Comparison of ENCODE assay signal across 16 cellular contexts in genomic region chr15:59283717-59284336, GRCh38.
DNase-seq lines count a peak whose midpoint lies in the region; ATAC-seq and TF ChIP-seq lines count a peak whose summit lies in the region.
"Had no signal": no experiment of that assay in that cellular context is flagged by ENCODE, and none has a peak within 500 bp of the region (broad histone marks: within the 10 kb centered on the region; RNA-seq: fewer than 3 reads in every experiment).

No MANE protein-coding gene starts in this region.

- no peaks in the 10 kb centered on the region for H3K9me3 Mint-ChIP-seq in CD8-positive, alpha-beta memory T cell
- H3K9me3 Mint-ChIP-seq: activated CD4-positive, alpha-beta T cell treated with anti-CD3 and anti-CD28 coated beads, Interleukin-2, amount 10 ng/mL, durations not matched to agents 7 days and 5 days; activated T-helper 2 cell treated with anti-CD3 and anti-CD28 coated beads, Interferon-gamma antibody, Interleukin-2, Interleukin-4, amounts not matched to agents 10 μg/mL and 5 μg/mL and 100 μg/mL, durations not matched to agents 14 hours and 24 hours and 36 hours had no signal

- DNase-seq in NCI-H526 (lab: John Stamatoyannopoulos, UW) (peak; percentile 6 to 57), NCI-H526 treated with DMSO at 0.1 percent for 48 hours (lab: John Stamatoyannopoulos, UW) (no peak), left lung (no peak), ureter (ENCODE audit: low spot score) (peak; percentile 72), DMS 273 (lab: John Stamatoyannopoulos, UW; ENCODE audit: unreplicated experiment) (no peak)
- DNase-seq in CD8-positive, alpha-beta memory T cell, result no peak
- DNase-seq: activated CD4-positive, alpha-beta T cell treated with anti-CD3 and anti-CD28 coated beads, Interleukin-2, amount 10 ng/mL, durations not matched to agents 7 days and 5 days; DND-41; hippocampal formation; Kasumi-1; NCI-H2227 treated with DMSO at 0.1 percent for 48 hours; thyroid gland had no signal

- no peaks in the 10 kb centered on the region for H3K36me3 Mint-ChIP-seq in CD8-positive, alpha-beta memory T cell

- H4K20me1 ChIP-seq in SU-DHL-6 (ENCODE audit: low read depth, low read length), result peaks cover 42% of the 10 kb centered on the region

- H3K9me3 ChIP-seq in SU-DHL-6 (ENCODE audit: insufficient read depth, low read length) (no peaks in the 10 kb centered on the region), left lung (no peaks in the 10 kb centered on the region)
- no peaks in the 10 kb centered on the region for H3K9me3 ChIP-seq in CD8-positive, alpha-beta memory T cell (ENCODE audit: low read length)
- H3K9me3 ChIP-seq: right atrium auricular region, thyroid gland had no signal

- H3K4me1 ChIP-seq in left lung, result peaks cover 0 to 3% of the 10 kb centered on the region in 2 donors
- no peaks in the 10 kb centered on the region for H3K4me1 ChIP-seq in CD8-positive, alpha-beta memory T cell (ENCODE audit: insufficient read depth, low read length)
- H3K4me1 ChIP-seq: right atrium auricular region had no signal

- TF ChIP-seq CTCF in SU-DHL-6 (IDR thresholded peaks at IDR 0.05; ENCODE audit: insufficient read depth, low read length, poor library complexity, severe bottlenecking), result no peak
- TF ChIP-seq CTCF in left lung (IDR thresholded peaks at IDR 0.05), result no peak

- CTCF ChIA-PET in CD8-positive, alpha-beta memory T cell (lab: Charles Lee), result no interaction called here

- no peak overlapping the region for H3K4me3 Mint-ChIP-seq in CD8-positive, alpha-beta memory T cell
- H3K4me3 Mint-ChIP-seq: activated CD4-positive, alpha-beta T cell treated with anti-CD3 and anti-CD28 coated beads, Interleukin-2, amount 10 ng/mL, durations not matched to agents 7 days and 5 days had no signal

- no peaks in the 10 kb centered on the region; the same call in 1 of the 2 replicates for H3K36me3 ChIP-seq in SU-DHL-6 (ENCODE audit: low read length)
- no peaks in the 10 kb centered on the region for H3K36me3 ChIP-seq in left lung
- no peaks in the 10 kb centered on the region for H3K36me3 ChIP-seq in CD8-positive, alpha-beta memory T cell (ENCODE audit: insufficient read depth, low read length)
- H3K36me3 ChIP-seq: right atrium auricular region, thyroid gland had no signal

- no peak overlapping the region for H3K27ac Mint-ChIP-seq in CD8-positive, alpha-beta memory T cell
- H3K27ac Mint-ChIP-seq: activated CD4-positive, alpha-beta T cell treated with anti-CD3 and anti-CD28 coated beads, Interleukin-2, amount 10 ng/mL, durations not matched to agents 7 days and 5 days; activated T-helper 2 cell treated with anti-CD3 and anti-CD28 coated beads, Interferon-gamma antibody, Interleukin-2, Interleukin-4, amounts not matched to agents 10 μg/mL and 5 μg/mL and 100 μg/mL, durations not matched to agents 14 hours and 24 hours and 36 hours had no signal

- H3K4me2 ChIP-seq in SU-DHL-6 (ENCODE audit: low read depth, low read length, poor library complexity, severe bottlenecking), result no peak overlapping the region

- H3K27me3 ChIP-seq in SU-DHL-6 (ENCODE audit: low read length) (no peaks in the 10 kb centered on the region), left lung (no peaks in the 10 kb centered on the region)
- no peaks in the 10 kb centered on the region for H3K27me3 ChIP-seq in CD8-positive, alpha-beta memory T cell (ENCODE audit: insufficient read depth, low read length, poor library complexity, severe bottlenecking)
- H3K27me3 ChIP-seq: right atrium auricular region, thyroid gland had no signal

- H3K9me2 ChIP-seq in SU-DHL-6 (replicated peaks; ENCODE audit: insufficient read depth, low read length), result no peaks in the 10 kb centered on the region

- intact Hi-C loops in left lung (cut with DNase I), result no loop called here

- POLR2A ChIA-PET in CD8-positive, alpha-beta memory T cell (lab: Charles Lee), result interaction anchor here (0.6 kb wide), 1 partner anchor 162 kb away, joined by 4 read pairs; no protein-coding TSS in a partner anchor

- peaks cover 98% of the 10 kb centered on the region for H3K79me2 ChIP-seq in SU-DHL-6 (ENCODE audit: insufficient read depth, low read length)

- ATAC-seq in left lung (peak; percentile 66), GM18498 (IDR thresholded peaks at IDR 0.05; ENCODE audit: unreplicated experiment) (no peak)

- no peak overlapping the region for H2AFZ ChIP-seq in SU-DHL-6 (ENCODE audit: low read depth, low read length, severe bottlenecking)

- H3F3A ChIP-seq in SU-DHL-6 (ENCODE audit: insufficient read depth), result peaks cover 32% of the 10 kb centered on the region

- peaks cover 1 to 12% of the 10 kb centered on the region in 2 donors for H3K27me3 Mint-ChIP-seq in CD8-positive, alpha-beta memory T cell

- no peaks in the 10 kb centered on the region for H3K4me1 Mint-ChIP-seq in CD8-positive, alpha-beta memory T cell

- no peak overlapping the region for H3K4me3 ChIP-seq in SU-DHL-6 (ENCODE audit: insufficient read depth, low read length, poor library complexity, severe bottlenecking)
- H3K4me3 ChIP-seq in left lung, result no peak overlapping the region
- no peak overlapping the region for H3K4me3 ChIP-seq in CD8-positive, alpha-beta memory T cell (ENCODE audit: low read length)
- H3K4me3 ChIP-seq: right atrium auricular region, thyroid gland had no signal

- no peak overlapping the region for H3K9ac ChIP-seq in SU-DHL-6 (ENCODE audit: low read length)

- peak overlapping the region; percentile 9; the same call in 1 of the 2 replicates for H3K27ac ChIP-seq in SU-DHL-6 (ENCODE audit: low read depth, low read length)
- no peak overlapping the region for H3K27ac ChIP-seq in left lung
- H3K27ac ChIP-seq in CD8-positive, alpha-beta memory T cell (ENCODE audit: low read depth, low read length), result no peak overlapping the region
- H3K27ac ChIP-seq: right atrium auricular region, thyroid gland had no signal

Comparison
In these comparisons a context has a peak if more than half of its experiments do, and no peak if none do; other contexts are left out.
1. DNase-seq: peak in NCI-H526 (2 of 2) and ureter (single experiment); none in NCI-H526 treated with DMSO at 0.1 percent for 48 hours (single experiment), left lung (0 of 2), CD8-positive, alpha-beta memory T cell (0 of 5) and DMS 273 (single experiment).